In the genomic region with DNA sequence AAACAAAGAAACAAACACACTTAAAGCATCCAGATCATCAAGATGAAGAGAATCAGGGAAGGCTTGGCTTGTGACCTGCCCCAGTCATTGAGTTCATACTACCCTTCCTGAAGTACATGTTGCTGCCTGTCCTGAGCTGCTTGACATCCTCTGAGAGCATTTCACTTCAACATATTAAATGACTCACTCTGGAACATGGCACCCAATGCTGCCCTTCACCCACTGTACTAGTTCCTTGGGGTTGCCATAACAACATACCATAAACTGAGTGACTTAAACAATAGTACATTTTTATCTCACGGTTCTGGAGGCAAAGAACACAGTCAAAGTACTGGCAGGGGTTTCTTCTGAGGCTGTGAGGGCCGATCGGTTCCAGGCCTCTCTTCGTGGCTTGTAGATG, we compare ENCODE assay signal across 15 cellular contexts.
"Had no signal": no experiment of that assay in that cellular context is flagged by ENCODE, and none has a peak within 500 bp of the region (broad histone marks: within the 10 kb centered on the region; RNA-seq: fewer than 3 reads in every experiment).

No MANE protein-coding gene starts in this region.

- DNase-seq: activated CD4-positive, alpha-beta T cell treated with anti-CD3 and anti-CD28 coated beads for 1 hour; activated CD4-positive, alpha-beta T cell treated with anti-CD3 and anti-CD28 coated beads, Interleukin-2, amount 50 U/mL, for 4 hours; activated gamma-delta T cell; central memory CD4-positive, alpha-beta T cell; mesendoderm; naive thymus-derived CD8-positive, alpha-beta T cell; ovary; stimulated activated CD4-positive, alpha-beta T cell treated with anti-CD3 and anti-CD28 coated beads, Interleukin-4, amount 100 ng/mL, for 1 hour; stomach; SW 1271; T-helper 2 cell; trophoblast cell; WERI-Rb-1 had no signal

- H3K4me3 ChIP-seq: dorsolateral prefrontal cortex, ovary, smooth muscle cell, stomach had no signal

- H3K27ac ChIP-seq: ovary, stomach, WERI-Rb-1 had no signal
